1 cellular context compared by ENCODE assay signal in genomic region chr22:26585104-26585790, GRCh38.
TF ChIP-seq lines count a peak whose summit lies in the region.

No MANE protein-coding gene starts in this region.

TF ChIP-seq in WTC11, 78 proteins besides CTCF, POLR2A, EP300 and RAD21 (continued from another document):
- TF ChIP-seq SOX15 (CRISPR knock-in tag; IDR thresholded peaks at IDR 0.05) (no peak), ZSCAN18 (CRISPR knock-in tag; IDR thresholded peaks at IDR 0.05) (no peak), ZNF263 (CRISPR knock-in tag; IDR thresholded peaks at IDR 0.05; ENCODE audit: low read depth) (no peak), SMAD3 (CRISPR knock-in tag; IDR thresholded peaks at IDR 0.05; ENCODE audit: borderline replicate concordance) (no peak), FOXP4 (CRISPR knock-in tag; IDR thresholded peaks at IDR 0.05) (no peak), AFF4 (CRISPR knock-in tag; IDR thresholded peaks at IDR 0.05; ENCODE audit: borderline replicate concordance) (no peak)
- TF ChIP-seq, protein P1, sequence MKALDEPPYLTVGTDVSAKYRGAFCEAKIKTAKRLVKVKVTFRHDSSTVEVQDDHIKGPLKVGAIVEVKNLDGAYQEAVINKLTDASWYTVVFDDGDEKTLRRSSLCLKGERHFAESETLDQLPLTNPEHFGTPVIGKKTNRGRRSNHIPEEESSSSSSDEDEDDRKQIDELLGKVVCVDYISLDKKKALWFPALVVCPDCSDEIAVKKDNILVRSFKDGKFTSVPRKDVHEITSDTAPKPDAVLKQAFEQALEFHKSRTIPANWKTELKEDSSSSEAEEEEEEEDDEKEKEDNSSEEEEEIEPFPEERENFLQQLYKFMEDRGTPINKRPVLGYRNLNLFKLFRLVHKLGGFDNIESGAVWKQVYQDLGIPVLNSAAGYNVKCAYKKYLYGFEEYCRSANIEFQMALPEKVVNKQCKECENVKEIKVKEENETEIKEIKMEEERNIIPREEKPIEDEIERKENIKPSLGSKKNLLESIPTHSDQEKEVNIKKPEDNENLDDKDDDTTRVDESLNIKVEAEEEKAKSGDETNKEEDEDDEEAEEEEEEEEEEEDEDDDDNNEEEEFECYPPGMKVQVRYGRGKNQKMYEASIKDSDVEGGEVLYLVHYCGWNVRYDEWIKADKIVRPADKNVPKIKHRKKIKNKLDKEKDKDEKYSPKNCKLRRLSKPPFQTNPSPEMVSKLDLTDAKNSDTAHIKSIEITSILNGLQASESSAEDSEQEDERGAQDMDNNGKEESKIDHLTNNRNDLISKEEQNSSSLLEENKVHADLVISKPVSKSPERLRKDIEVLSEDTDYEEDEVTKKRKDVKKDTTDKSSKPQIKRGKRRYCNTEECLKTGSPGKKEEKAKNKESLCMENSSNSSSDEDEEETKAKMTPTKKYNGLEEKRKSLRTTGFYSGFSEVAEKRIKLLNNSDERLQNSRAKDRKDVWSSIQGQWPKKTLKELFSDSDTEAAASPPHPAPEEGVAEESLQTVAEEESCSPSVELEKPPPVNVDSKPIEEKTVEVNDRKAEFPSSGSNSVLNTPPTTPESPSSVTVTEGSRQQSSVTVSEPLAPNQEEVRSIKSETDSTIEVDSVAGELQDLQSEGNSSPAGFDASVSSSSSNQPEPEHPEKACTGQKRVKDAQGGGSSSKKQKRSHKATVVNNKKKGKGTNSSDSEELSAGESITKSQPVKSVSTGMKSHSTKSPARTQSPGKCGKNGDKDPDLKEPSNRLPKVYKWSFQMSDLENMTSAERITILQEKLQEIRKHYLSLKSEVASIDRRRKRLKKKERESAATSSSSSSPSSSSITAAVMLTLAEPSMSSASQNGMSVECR (CRISPR knock-in tag; IDR thresholded peaks at IDR 0.05; ENCODE audit: borderline replicate concordance): no peak
- TF ChIP-seq, protein P2, sequence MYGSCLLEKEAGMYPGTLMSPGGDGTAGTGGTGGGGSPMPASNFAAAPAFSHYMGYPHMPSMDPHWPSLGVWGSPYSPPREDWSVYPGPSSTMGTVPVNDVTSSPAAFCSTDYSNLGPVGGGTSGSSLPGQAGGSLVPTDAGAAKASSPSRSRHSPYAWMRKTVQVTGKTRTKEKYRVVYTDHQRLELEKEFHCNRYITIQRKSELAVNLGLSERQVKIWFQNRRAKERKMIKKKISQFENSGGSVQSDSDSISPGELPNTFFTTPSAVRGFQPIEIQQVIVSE (CRISPR knock-in tag; IDR thresholded peaks at IDR 0.05; ENCODE audit: borderline replicate concordance): no peak
